Comparison of ENCODE assay signal across 23 cellular contexts in the genomic region with DNA sequence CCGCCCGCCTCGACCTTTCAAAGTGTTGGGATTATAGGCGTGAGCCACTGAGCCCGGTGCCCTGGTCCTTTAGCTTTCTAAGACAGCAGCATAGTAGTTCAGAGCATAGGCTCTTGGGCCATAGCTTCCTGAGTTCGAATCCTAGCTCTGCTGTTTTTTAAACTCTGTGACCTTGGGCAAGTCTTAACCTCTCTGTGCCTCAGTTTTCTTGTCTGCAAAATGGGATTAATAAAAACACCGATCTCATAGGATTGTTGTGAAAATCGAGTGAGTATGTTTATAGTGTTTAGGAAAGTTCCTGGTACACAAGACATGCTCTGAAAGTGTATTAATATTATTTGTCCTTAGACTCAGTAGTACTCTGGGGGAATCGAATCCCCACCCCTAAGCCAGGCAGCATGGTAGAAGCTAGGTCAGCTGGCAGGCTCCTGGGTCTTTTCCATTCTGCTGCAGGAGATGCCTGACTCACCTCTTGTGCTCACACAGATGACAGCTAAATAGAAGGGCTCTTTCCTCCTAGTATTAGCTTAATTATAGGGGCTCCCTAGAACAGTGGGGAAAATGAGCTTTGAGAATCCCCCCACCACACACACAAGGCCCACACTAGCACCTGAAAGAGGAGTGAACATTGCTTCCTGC. TPM values are rescaled to one million over a fixed set of nuclear protein-coding genes. Genes with fewer than 3 reads are reported as not detected.
DNase-seq lines count a peak whose midpoint lies in the region; ATAC-seq and TF ChIP-seq lines count a peak whose summit lies in the region.
"Had no signal": no experiment of that assay in that cellular context is flagged by ENCODE, and none has a peak within 500 bp of the region (broad histone marks: within the 10 kb centered on the region; RNA-seq: fewer than 3 reads in every experiment).

No MANE protein-coding gene starts in this region.

- peak overlapping the region in 43 of 59 donors; percentile 14 to 81 (median 51) for H3K27ac ChIP-seq in dorsolateral prefrontal cortex
- H3K27ac ChIP-seq: C4-2B had no signal

- peak overlapping the region; percentile 19 for H3K27ac Mint-ChIP-seq in activated T-cell treated with anti-CD3 and anti-CD28 coated beads, Interleukin-2, amount 50 U/mL, for 24 hours
- peak overlapping the region; percentile 18 to 79 for H3K27ac Mint-ChIP-seq in T-cell
- peak overlapping the region; percentile 19 to 68 for H3K27ac Mint-ChIP-seq in stimulated activated naive CD8-positive, alpha-beta T cell treated with anti-CD3 and anti-CD28 coated beads, Interleukin-15, amount 100 ng/mL, for 72 hours
- H3K27ac Mint-ChIP-seq: nephron progenitor cell had no signal

- DNase-seq in activated T-cell treated with anti-CD3 and anti-CD28 coated beads, Interleukin-2, amount 50 U/mL, for 24 hours, result no peak
- no peak for DNase-seq in activated T-cell treated with anti-CD3 and anti-CD28 coated beads for 4 hours
- DNase-seq in T-cell, result no peak
- DNase-seq in dorsolateral prefrontal cortex, result no peak
- DNase-seq in stimulated activated naive CD8-positive, alpha-beta T cell treated with anti-CD3 and anti-CD28 coated beads, Interleukin-15, amount 100 ng/mL, for 72 hours, result no peak
- no peak for DNase-seq in dedifferentiated amniotic fluid mesenchymal stem cell (ENCODE audit: extremely low spot score)
- no peak for DNase-seq in effector CD8-positive, alpha-beta T cell (lab: John Stamatoyannopoulos, UW)
- no peak for DNase-seq in NCI-H1694 treated with DMSO at 0.1 percent for 48 hours (lab: John Stamatoyannopoulos, UW)
- DNase-seq: activated CD4-positive, alpha-beta T cell treated with anti-CD3 and anti-CD28 coated beads for 48 hours; activated T-cell treated with anti-CD3 and anti-CD28 coated beads, Interleukin-2, amount 50 U/mL, for 4 hours; erythroblast; foreskin melanocyte; mesenchymal stem cell; NCI-H1105 treated with DMSO at 0.1 percent for 48 hours; NCI-H2107; NCI-H524; nephron progenitor cell; stimulated activated CD4-positive, alpha-beta T cell treated with anti-CD3 and anti-CD28 coated beads, Interleukin-2, amount 100 ng/mL, for 24 hours had no signal

- H3K4me1 Mint-ChIP-seq in activated T-cell treated with anti-CD3 and anti-CD28 coated beads, Interleukin-2, amount 50 U/mL, for 24 hours (ENCODE audit: low read depth), result peaks cover 84% of the 10 kb centered on the region
- peaks cover 85 to 88% (median 87%) of the 10 kb centered on the region in 3 donors for H3K4me1 Mint-ChIP-seq in T-cell
- peaks cover 92% of the 10 kb centered on the region for H3K4me1 Mint-ChIP-seq in stimulated activated naive CD8-positive, alpha-beta T cell treated with anti-CD3 and anti-CD28 coated beads, Interleukin-15, amount 100 ng/mL, for 72 hours
- H3K4me1 Mint-ChIP-seq: nephron progenitor cell had no signal

- H3K9me3 Mint-ChIP-seq in activated T-cell treated with anti-CD3 and anti-CD28 coated beads, Interleukin-2, amount 50 U/mL, for 24 hours, result no peaks in the 10 kb centered on the region
- no peaks in the 10 kb centered on the region for H3K9me3 Mint-ChIP-seq in T-cell
- H3K9me3 Mint-ChIP-seq in stimulated activated naive CD8-positive, alpha-beta T cell treated with anti-CD3 and anti-CD28 coated beads, Interleukin-15, amount 100 ng/mL, for 72 hours, result peaks cover 0 to 7% of the 10 kb centered on the region in 2 donors
- H3K9me3 Mint-ChIP-seq: activated naive CD4-positive, alpha-beta T cell treated with anti-CD3 and anti-CD28 coated beads, Interleukin-2, amount 50 U/mL, for 24 hours; activated T-cell treated with anti-CD3 and anti-CD28 coated beads, Interleukin-2, amount 50 U/mL, for 4 hours; brain; nephron progenitor cell had no signal

- intact Hi-C loops in dorsolateral prefrontal cortex (cut with DNase I), result no loop called here

- POLR2A ChIA-PET in T-cell (lab: Charles Lee), result interaction anchor here in 1 of 2 donors (0.6 kb wide), 1 partner anchor 981 kb away, joined by 6 read pairs; no protein-coding TSS in a partner anchor

- peaks cover 53% of the 10 kb centered on the region for H3K36me3 Mint-ChIP-seq in activated T-cell treated with anti-CD3 and anti-CD28 coated beads, Interleukin-2, amount 50 U/mL, for 24 hours (ENCODE audit: low read depth)
- peaks cover 17% of the 10 kb centered on the region for H3K36me3 Mint-ChIP-seq in T-cell
- H3K36me3 Mint-ChIP-seq: brain had no signal

- no peaks in the 10 kb centered on the region for H3K27me3 Mint-ChIP-seq in activated T-cell treated with anti-CD3 and anti-CD28 coated beads, Interleukin-2, amount 50 U/mL, for 24 hours
- no peaks in the 10 kb centered on the region for H3K27me3 Mint-ChIP-seq in T-cell
- H3K27me3 Mint-ChIP-seq in stimulated activated naive CD8-positive, alpha-beta T cell treated with anti-CD3 and anti-CD28 coated beads, Interleukin-15, amount 100 ng/mL, for 72 hours, result no peaks in the 10 kb centered on the region
- H3K27me3 Mint-ChIP-seq: activated naive CD4-positive, alpha-beta T cell treated with anti-CD3 and anti-CD28 coated beads, Interleukin-2, amount 50 U/mL, for 24 hours had no signal

- H3K4me3 ChIP-seq in dorsolateral prefrontal cortex, result no peak overlapping the region

- ATAC-seq in T-cell (replicated peaks in 1 of 4), result no peak
- ATAC-seq in stimulated activated naive CD8-positive, alpha-beta T cell treated with anti-CD3 and anti-CD28 coated beads, Interleukin-15, amount 100 ng/mL, for 72 hours, result no peak
- ATAC-seq: activated T-cell treated with anti-CD3 and anti-CD28 coated beads, Interleukin-2, amount 50 U/mL, for 4 hours had no signal

- H3K4me3 Mint-ChIP-seq in activated T-cell treated with anti-CD3 and anti-CD28 coated beads, Interleukin-2, amount 50 U/mL, for 24 hours, result no peak overlapping the region
- H3K4me3 Mint-ChIP-seq in T-cell, result no peak overlapping the region
- peak overlapping the region in 1 of 2 donors; percentile 37 for H3K4me3 Mint-ChIP-seq in stimulated activated naive CD8-positive, alpha-beta T cell treated with anti-CD3 and anti-CD28 coated beads, Interleukin-15, amount 100 ng/mL, for 72 hours
- H3K4me3 Mint-ChIP-seq: activated naive CD4-positive, alpha-beta T cell treated with anti-CD3 and anti-CD28 coated beads, Interleukin-2, amount 50 U/mL, for 24 hours; activated T-cell treated with anti-CD3 and anti-CD28 coated beads, Interleukin-2, amount 50 U/mL, for 4 hours; brain; nephron progenitor cell had no signal

- no peak for TF ChIP-seq CTCF in dorsolateral prefrontal cortex (IDR thresholded peaks at IDR 0.05 in 54 of 56, conservative IDR thresholded peaks at IDR 0.05 in 2 of 56; ENCODE audit: low read depth in 1 of 56, partially characterized antibody in 56 of 56)

- H3K27me3 ChIP-seq in dorsolateral prefrontal cortex, result no peaks in the 10 kb centered on the region

- CTCF ChIA-PET in T-cell (lab: Charles Lee), result interaction anchor here (0.5 to 1.6 kb wide), 7 partner anchors 16 to 130 kb away, joined by 3 to 10 read pairs (median 4); no protein-coding TSS in a partner anchor

RNA-seq across cellular contexts. Expression of a gene that starts 44.1 kb away (rescaled TPM):
- 100 to 1,000 TPM in 4 of 5 donors, 10 to 100 TPM in 1; 84.7 to 114 (median 105) TPM for total RNA-seq in T-cell
- total RNA-seq in dorsolateral prefrontal cortex, result 100 to 1,000 TPM; 111 to 409 (median 291) TPM
- total RNA-seq: dermis microvascular lymphatic vessel endothelial cell, HT-29 had no signal
